In genomic region chr7:113684165-113684564, GRCh38 we compare ENCODE assay signal across 4 cellular contexts.
"Had no signal": no experiment of that assay in that cellular context is flagged by ENCODE, and none has a peak within 500 bp of the region (broad histone marks: within the 10 kb centered on the region; RNA-seq: fewer than 3 reads in every experiment).

No MANE protein-coding gene starts in this region.

- H3K27ac Mint-ChIP-seq: GM23338, H9 had no signal

- H2AFZ ChIP-seq: GM23338 had no signal

- ATAC-seq: GM23338, K562 had no signal

- H3K4me2 ChIP-seq: GM23338 had no signal

- H3K4me3 ChIP-seq: GM23338, K562 had no signal

- DNase-seq: H9, HCEC 1CT had no signal

- H3K4me1 Mint-ChIP-seq: GM23338, H9 had no signal

- H3K4me3 Mint-ChIP-seq: GM23338, H9 had no signal
